ENCODE assay signal across 9 cellular contexts in the genomic region with DNA sequence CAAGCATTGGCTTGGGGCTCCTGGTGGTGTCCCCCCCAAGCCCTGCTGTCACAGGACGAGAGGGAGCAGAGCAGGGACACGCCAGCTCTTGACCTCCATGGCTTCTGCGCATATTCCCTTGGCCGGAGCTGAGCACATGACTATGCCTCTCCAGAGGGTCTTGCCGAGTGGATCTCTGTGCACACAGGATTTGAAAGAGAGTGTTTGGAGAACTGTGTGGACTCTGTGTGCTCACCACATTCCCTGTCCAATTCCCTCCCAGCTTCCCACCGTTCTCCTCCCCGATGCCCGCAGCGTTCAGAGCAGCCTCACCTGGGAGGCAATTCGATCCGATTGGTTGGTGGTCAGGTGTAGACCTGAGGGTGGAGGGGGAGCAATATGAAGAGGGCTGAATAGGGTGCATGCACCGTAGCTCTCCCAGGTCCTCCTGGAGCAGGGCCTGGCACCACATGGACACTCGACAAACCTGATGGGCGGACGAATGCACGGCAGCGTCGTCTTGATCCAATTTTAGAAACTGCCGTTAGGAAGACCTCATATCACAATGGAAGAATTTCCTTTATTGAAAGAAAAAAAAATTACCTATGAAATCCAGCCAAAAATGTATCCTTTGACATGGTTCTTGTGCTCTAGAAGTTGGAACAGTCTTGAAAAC.
"Had no signal": no experiment of that assay in that cellular context is flagged by ENCODE, and none has a peak within 500 bp of the region (broad histone marks: within the 10 kb centered on the region; RNA-seq: fewer than 3 reads in every experiment).

No MANE protein-coding gene starts in this region.

- H3K4me3 ChIP-seq: GM23338, HAP-1 had no signal

- ATAC-seq: GM23338, HCT116, HepG2 had no signal

- H3K9me3 ChIP-seq: HAP-1 had no signal

- H3K36me3 Mint-ChIP-seq: IgD-negative memory B cell had no signal

- DNase-seq: H7, HFFc6, KBM-7 had no signal

- H3K4me1 Mint-ChIP-seq: GM23338 had no signal

- H3K27ac Mint-ChIP-seq: GM23338, HFFc6, IgD-negative memory B cell had no signal

- H3K4me1 ChIP-seq: HAP-1 had no signal

- H3K4me2 ChIP-seq: GM23338 had no signal

- H3K4me3 Mint-ChIP-seq: GM23338, HFFc6, IgD-negative memory B cell had no signal

- H3K36me3 ChIP-seq: HAP-1 had no signal

- FAIRE-seq: HepG2 had no signal

- H2AFZ ChIP-seq: GM23338 had no signal

- H3K9me3 Mint-ChIP-seq: GM23338, HFFc6 had no signal

- H3K27me3 Mint-ChIP-seq: IgD-negative memory B cell had no signal

- H3K27ac ChIP-seq: HL-60 had no signal
